In the genomic region with DNA sequence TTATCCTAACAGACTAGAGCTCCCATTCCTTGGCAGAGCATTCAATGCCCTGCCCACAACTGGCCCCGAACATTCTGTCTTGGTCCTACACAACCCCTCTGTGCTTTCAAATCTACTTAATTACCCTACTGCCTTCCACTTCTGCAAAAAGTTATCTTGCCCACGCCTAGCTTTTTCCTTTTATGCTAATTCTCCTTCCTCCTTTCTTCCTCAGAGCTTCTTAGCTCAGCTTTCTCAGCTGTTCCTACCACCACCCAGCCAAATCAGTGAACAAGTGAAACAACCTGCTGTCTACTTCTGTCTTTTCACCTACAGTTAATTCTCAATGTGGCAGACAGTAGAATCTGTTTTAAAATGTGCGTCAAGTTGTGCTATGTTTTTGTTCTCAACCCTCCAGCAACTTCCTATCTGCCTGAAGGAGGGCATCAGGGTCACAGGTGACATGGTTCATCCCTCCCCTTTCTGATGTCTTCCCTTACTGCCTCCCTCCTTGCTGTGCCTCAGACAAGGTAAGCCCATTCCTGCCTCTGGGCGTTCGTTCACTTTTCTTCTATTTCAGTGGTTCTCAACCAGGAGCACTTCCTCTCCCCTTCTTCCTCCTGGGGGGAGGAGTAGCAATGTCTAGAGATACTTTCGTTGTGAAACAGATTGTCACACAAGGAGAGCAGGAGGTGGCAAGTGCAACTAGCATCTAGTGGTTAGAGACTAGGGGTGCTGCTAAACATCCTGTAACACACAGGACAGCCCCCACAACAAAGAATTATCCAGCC, we compare ENCODE assay signal across 8 cellular contexts. TPM values are rescaled to one million over a fixed set of nuclear protein-coding genes. Genes with fewer than 3 reads are reported as not detected.
A peak's percentile ranks its signal among the peaks of the same experiment; 100 is the strongest.
DNase-seq lines count a peak whose midpoint lies in the region; ATAC-seq and TF ChIP-seq lines count a peak whose summit lies in the region.

No MANE protein-coding gene starts in this region.

- H3K4me1 Mint-ChIP-seq in CD8-positive, alpha-beta memory T cell = peaks cover 61 to 66% (median 64%) of the 10 kb centered on the region in 3 donors
- H3K4me1 Mint-ChIP-seq in WTC11 = peaks cover 20% of the 10 kb centered on the region

- H3K27ac ChIP-seq in CD8-positive, alpha-beta memory T cell (ENCODE audit: low read depth, low read length) = peak overlapping the region; percentile 53

- H3K27me3 ChIP-seq in CD8-positive, alpha-beta memory T cell (ENCODE audit: insufficient read depth, low read length, poor library complexity, severe bottlenecking) = no peaks in the 10 kb centered on the region

- CTCF ChIA-PET in CD8-positive, alpha-beta memory T cell (lab: Charles Lee) = interaction anchor here (0.7 to 4.7 kb wide), 9 partner anchors 38 to 166 kb away, joined by 3 to 28 read pairs (median 5); partner anchors contain the start of genes DCP2 and SRP19
- CTCF ChIA-PET in WTC11 (lab: Charles Lee) = interaction anchor here (3.6 kb wide), 1 partner anchor 232 kb away, joined by 12 read pairs; no protein-coding TSS in a partner anchor

- POLR2A ChIA-PET in CD8-positive, alpha-beta memory T cell (lab: Charles Lee) = interaction anchor here (0.6 to 3.4 kb wide), 3 partner anchors 40 to 62 kb away, joined by 3 to 21 read pairs (median 5); partner anchors contain the start of genes DCP2 and SRP19
- POLR2A ChIA-PET in WTC11 (lab: Charles Lee) = interaction anchor here (1.2 kb wide), 1 partner anchor 53 kb away, joined by 5 read pairs; the partner anchor contains the start of gene DCP2

- H3K4me1 ChIP-seq in CD8-positive, alpha-beta memory T cell (ENCODE audit: insufficient read depth, low read length) = peaks cover 60% of the 10 kb centered on the region

- DNase-seq in CD8-positive, alpha-beta memory T cell = peak; percentile 16 to 74 (median 62)
- no peak for DNase-seq in WTC11 (ENCODE audit: low spot score)
- peak; percentile 2 for DNase-seq in midbrain (lab: John Stamatoyannopoulos, UW)
- no peak for DNase-seq in ecto neural progenitor cell (ENCODE audit: low spot score)
- no peak for DNase-seq in NCI-H446 (lab: John Stamatoyannopoulos, UW)
- DNase-seq in SK-N-DZ (ENCODE audit: low spot score) = no peak

- peak overlapping the region; percentile 68 for H3K4me3 ChIP-seq in CD8-positive, alpha-beta memory T cell (ENCODE audit: low read length)

- peaks cover 0 to 1% of the 10 kb centered on the region in 2 donors for H3K27me3 Mint-ChIP-seq in CD8-positive, alpha-beta memory T cell
- H3K27me3 Mint-ChIP-seq in WTC11 (ENCODE audit: low read depth) = peaks cover 12% of the 10 kb centered on the region

- no peaks in the 10 kb centered on the region for H3K9me3 ChIP-seq in CD8-positive, alpha-beta memory T cell (ENCODE audit: low read length)

- H3K9me3 Mint-ChIP-seq in CD8-positive, alpha-beta memory T cell = no peaks in the 10 kb centered on the region
- no peaks in the 10 kb centered on the region for H3K9me3 Mint-ChIP-seq in WTC11

- peaks cover 5% of the 10 kb centered on the region for H3K36me3 ChIP-seq in CD8-positive, alpha-beta memory T cell (ENCODE audit: insufficient read depth, low read length)

- ATAC-seq in GM19397 (IDR thresholded peaks at IDR 0.05; ENCODE audit: unreplicated experiment) (peak; percentile 30), HG03354 (IDR thresholded peaks at IDR 0.05; ENCODE audit: poor library complexity, severe bottlenecking, unreplicated experiment) (peak; percentile 57), WTC11 (no peak)

- no peak for TF ChIP-seq CTCF in WTC11 (IDR thresholded peaks at IDR 0.05)

- peak overlapping the region; percentile 88 to 99 (median 95) for H3K27ac Mint-ChIP-seq in CD8-positive, alpha-beta memory T cell
- H3K27ac Mint-ChIP-seq in WTC11 = no peak overlapping the region

- H3K4me3 Mint-ChIP-seq in CD8-positive, alpha-beta memory T cell = peak overlapping the region; percentile 76 to 99 (median 89)
- peak overlapping the region; percentile 17 for H3K4me3 Mint-ChIP-seq in WTC11

- peaks cover 0 to 23% (median 7%) of the 10 kb centered on the region in 3 donors for H3K36me3 Mint-ChIP-seq in CD8-positive, alpha-beta memory T cell
- peaks cover 7% of the 10 kb centered on the region; the same call in 1 of the 2 replicates for H3K36me3 Mint-ChIP-seq in WTC11

TF ChIP-seq in WTC11, 78 proteins besides CTCF, POLR2A, EP300 and RAD21 (continues in another document):
- TF ChIP-seq E2F1 (CRISPR knock-in tag; IDR thresholded peaks at IDR 0.05) (no peak), ZSCAN18 (CRISPR knock-in tag; IDR thresholded peaks at IDR 0.05) (no peak), ZMAT4 (CRISPR knock-in tag; IDR thresholded peaks at IDR 0.05) (no peak), AFF4 (CRISPR knock-in tag; IDR thresholded peaks at IDR 0.05; ENCODE audit: borderline replicate concordance) (no peak), ATF1 (CRISPR knock-in tag; IDR thresholded peaks at IDR 0.05) (no peak), ZNF416 (CRISPR knock-in tag; IDR thresholded peaks at IDR 0.05) (no peak), NR1H2 (CRISPR knock-in tag; IDR thresholded peaks at IDR 0.05) (no peak), ZNF219 (CRISPR knock-in tag; IDR thresholded peaks at IDR 0.05; ENCODE audit: borderline replicate concordance) (no peak), FOXP1 (CRISPR knock-in tag; IDR thresholded peaks at IDR 0.05; ENCODE audit: borderline replicate concordance) (no peak)
- TF ChIP-seq, protein P1, sequence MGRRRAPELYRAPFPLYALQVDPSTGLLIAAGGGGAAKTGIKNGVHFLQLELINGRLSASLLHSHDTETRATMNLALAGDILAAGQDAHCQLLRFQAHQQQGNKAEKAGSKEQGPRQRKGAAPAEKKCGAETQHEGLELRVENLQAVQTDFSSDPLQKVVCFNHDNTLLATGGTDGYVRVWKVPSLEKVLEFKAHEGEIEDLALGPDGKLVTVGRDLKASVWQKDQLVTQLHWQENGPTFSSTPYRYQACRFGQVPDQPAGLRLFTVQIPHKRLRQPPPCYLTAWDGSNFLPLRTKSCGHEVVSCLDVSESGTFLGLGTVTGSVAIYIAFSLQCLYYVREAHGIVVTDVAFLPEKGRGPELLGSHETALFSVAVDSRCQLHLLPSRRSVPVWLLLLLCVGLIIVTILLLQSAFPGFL (CRISPR knock-in tag; IDR thresholded peaks at IDR 0.05; ENCODE audit: borderline replicate concordance) = no peak

RNA-seq across cellular contexts. Expression of gene REEP5, which starts 1.3 kb away (rescaled TPM):
- 10 to 100 TPM; 63.5 to 74.0 TPM for total RNA-seq in CD8-positive, alpha-beta memory T cell
- polyA plus RNA-seq in CD8-positive, alpha-beta memory T cell = 121 TPM
- 49.6 to 54.3 TPM (median 53.0 TPM) in 3 replicates for total RNA-seq in WTC11 (2021)
- 14.9 and 16.0 TPM in 2 replicates for polyA plus RNA-seq in SK-N-DZ (2014; cell fraction: cytosol; rRNA removed)
- 5.5 and 7.8 TPM in 2 replicates for polyA plus RNA-seq in SK-N-DZ (2014; cell fraction: nucleus; rRNA removed)

RNA-seq across cellular contexts. Expression of gene DCP2, which starts 53.3 kb away (rescaled TPM):
- total RNA-seq in CD8-positive, alpha-beta memory T cell = 10 to 100 TPM; 54.5 to 61.5 TPM
- polyA plus RNA-seq in CD8-positive, alpha-beta memory T cell = 59.5 TPM
- total RNA-seq in WTC11 (2021) = 186 to 207 TPM (median 191 TPM) in 3 replicates
- 40.4 and 47.0 TPM in 2 replicates for polyA plus RNA-seq in SK-N-DZ (2014; cell fraction: cytosol; rRNA removed)
- 30.7 and 33.4 TPM in 2 replicates for polyA plus RNA-seq in SK-N-DZ (2014; cell fraction: nucleus; rRNA removed)

Comparison
In these comparisons a context has a peak if more than half of its experiments do, and no peak if none do; other contexts are left out.
1. DNase-seq: peak in CD8-positive, alpha-beta memory T cell (5 of 5) and midbrain (single experiment); none in WTC11 (single experiment), ecto neural progenitor cell (single experiment), NCI-H446 (0 of 2) and SK-N-DZ (single experiment).